In the genomic region with DNA sequence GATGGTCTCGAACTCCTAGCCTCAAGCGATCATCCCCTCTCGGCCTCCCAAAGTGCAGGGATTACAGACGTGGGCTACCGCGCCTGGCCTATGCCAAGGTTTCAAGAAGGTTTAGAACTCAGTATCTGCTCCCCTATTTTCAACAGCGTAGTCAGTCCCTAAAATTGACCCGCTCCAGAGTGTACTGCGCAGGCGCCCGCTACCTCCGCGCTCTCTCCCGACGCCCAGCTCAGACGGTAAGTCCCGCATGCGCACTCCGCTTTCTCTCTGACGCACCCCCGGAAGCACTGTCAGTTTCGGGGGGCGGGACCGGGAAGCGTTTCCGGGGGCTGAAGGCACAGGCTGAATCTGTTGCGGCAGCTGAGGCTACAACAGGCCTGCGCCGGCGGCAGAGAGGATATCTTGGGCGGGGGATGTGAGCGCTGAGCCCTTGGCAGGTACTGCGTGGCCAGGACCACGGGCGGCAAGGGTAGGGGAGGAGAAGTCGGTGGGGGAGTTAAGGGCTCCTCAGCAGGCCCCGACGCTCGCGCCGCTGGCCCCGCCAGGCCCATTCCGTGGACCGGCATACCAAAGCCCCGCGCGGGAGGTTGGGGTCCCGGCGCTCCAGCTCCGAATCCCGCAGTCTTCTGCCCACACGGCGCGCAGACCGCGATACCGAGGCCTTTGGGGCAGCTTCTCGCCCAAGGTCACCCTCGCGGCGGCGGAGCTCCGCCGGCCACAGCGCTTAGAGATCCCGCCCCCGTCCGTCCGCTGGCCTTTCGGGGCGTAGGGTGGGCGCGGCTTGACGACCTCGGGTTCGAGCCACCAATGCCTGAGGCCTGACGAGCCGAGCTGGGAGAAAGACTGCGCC, we compare ENCODE assay signal across 8 cellular contexts. TPM values are rescaled to one million over a fixed set of nuclear protein-coding genes. Genes with fewer than 3 reads are reported as not detected.
A peak's percentile ranks its signal among the peaks of the same experiment; 100 is the strongest.
DNase-seq lines count a peak whose midpoint lies in the region; ATAC-seq and TF ChIP-seq lines count a peak whose summit lies in the region.

A gene with protein sequence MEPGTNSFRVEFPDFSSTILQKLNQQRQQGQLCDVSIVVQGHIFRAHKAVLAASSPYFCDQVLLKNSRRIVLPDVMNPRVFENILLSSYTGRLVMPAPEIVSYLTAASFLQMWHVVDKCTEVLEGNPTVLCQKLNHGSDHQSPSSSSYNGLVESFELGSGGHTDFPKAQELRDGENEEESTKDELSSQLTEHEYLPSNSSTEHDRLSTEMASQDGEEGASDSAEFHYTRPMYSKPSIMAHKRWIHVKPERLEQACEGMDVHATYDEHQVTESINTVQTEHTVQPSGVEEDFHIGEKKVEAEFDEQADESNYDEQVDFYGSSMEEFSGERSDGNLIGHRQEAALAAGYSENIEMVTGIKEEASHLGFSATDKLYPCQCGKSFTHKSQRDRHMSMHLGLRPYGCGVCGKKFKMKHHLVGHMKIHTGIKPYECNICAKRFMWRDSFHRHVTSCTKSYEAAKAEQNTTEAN (plus strand): TSS at position 345 of the 850 bp plus-strand sequence. CDS start 27,470 bp downstream, outside the sequence.

- peaks cover 32% of the 10 kb centered on the region for H4K20me1 ChIP-seq in PC-9 (ENCODE audit: insufficient read depth)

- in situ Hi-C loops in KBM-7 (cut with MboI; ENCODE audit: low pct_unique_long_range_greater_than_20kb, low sequenced_read_pairs), result no loop called here

- H3K79me2 ChIP-seq in PC-9 (ENCODE audit: low read depth), result peaks cover 49% of the 10 kb centered on the region

- DNase-seq in DMS114 treated with DMSO at 0.1 percent for 48 hours (lab: John Stamatoyannopoulos, UW; ENCODE audit: unreplicated experiment) (peak; percentile 90), KBM-7 (peak; percentile 97), PC-9 (peak; percentile 88 to 98), activated T-cell treated with anti-CD3 and anti-CD28 coated beads for 48 hours (ENCODE audit: low read depth) (peak; percentile 97), epithelial cell of prostate (ENCODE audit: low read depth, low spot score) (peak; percentile 84), mucosa of descending colon (peak; percentile 98)
- peak; percentile 91 to 98 for DNase-seq in stimulated activated CD8-positive, alpha-beta memory T cell treated with anti-CD3 and anti-CD28 coated beads, Interleukin-4, amount 100 ng/mL, for 1 hour (ENCODE audit: low read depth in 2 of 2, low spot score in 1 of 2)

- H3K4me2 ChIP-seq in PC-9, result peak within 1 kb of the TSS; percentile 96

- intact Hi-C loops in PC-9 (cut with micrococcal nuclease; ENCODE audit: unreplicated experiment) (no loop called here), mucosa of descending colon (cut with DNase I, micrococcal nuclease) (no loop called here)

- H2AFZ ChIP-seq in PC-9, result peak within 1 kb of the TSS; percentile 93

- no peaks in the 10 kb centered on the region for H3K27me3 ChIP-seq in PC-9 (ENCODE audit: insufficient read depth, low read depth)

- ATAC-seq in GM21576 (IDR thresholded peaks at IDR 0.05; ENCODE audit: unreplicated experiment) (peak; percentile 65), mucosa of descending colon (peak; percentile 97)

- POLR2A ChIA-PET in PC-9 (lab: Charles Lee; ENCODE audit: unreplicated experiment), result interaction anchor here (0.5 to 0.7 kb wide), 4 partner anchors 43 to 1932 kb away, joined by 3 to 22 read pairs (median 6); no protein-coding TSS in a partner anchor

- TF ChIP-seq CTCF in PC-9 (conservative IDR thresholded peaks at IDR 0.05) (no peak), mucosa of descending colon (IDR thresholded peaks at IDR 0.05) (no peak)

- no TSS peak for BruUV-seq in PC-9 (replicated peaks; lab: Mats Ljungman, UMichigan)

- H3K4me3 ChIP-seq in PC-9, result peak within 1 kb of the TSS; percentile 80
- H3K4me3 ChIP-seq in mucosa of descending colon, result peak within 1 kb of the TSS; percentile 96

- H3K9me3 ChIP-seq in PC-9 (ENCODE audit: insufficient read depth, low read depth), result no peaks in the 10 kb centered on the region
- no peaks in the 10 kb centered on the region for H3K9me3 ChIP-seq in mucosa of descending colon

- H3K9me2 ChIP-seq in PC-9 (ENCODE audit: insufficient read depth), result no peaks in the 10 kb centered on the region

- H3K27ac ChIP-seq in PC-9 (peak within 1 kb of the TSS; percentile 87), epithelial cell of prostate (peak within 1 kb of the TSS; percentile 89)

- peaks cover 55% of the 10 kb centered on the region for H3K4me1 ChIP-seq in PC-9 (replicated peaks; ENCODE audit: insufficient read depth)
- peaks cover 15% of the 10 kb centered on the region for H3K4me1 ChIP-seq in mucosa of descending colon (ENCODE audit: low read depth)

- CTCF ChIA-PET in PC-9 (lab: Charles Lee), result interaction anchor here (0.6 to 1.0 kb wide), 4 partner anchors 23 to 443 kb away, joined by 3 to 5 read pairs (median 4); a partner anchor contains a TSS

- H3K36me3 ChIP-seq in PC-9 (ENCODE audit: low read depth), result peaks cover 8% of the 10 kb centered on the region; the same call in 1 of the 2 replicates
- H3K36me3 ChIP-seq in mucosa of descending colon (ENCODE audit: low read depth), result no peaks in the 10 kb centered on the region

- peaks cover 41% of the 10 kb centered on the region for H3F3A ChIP-seq in PC-9 (ENCODE audit: insufficient read depth, low read depth)

RNA-seq across cellular contexts. Expression of the gene that starts here (rescaled TPM):
- total RNA-seq in PC-9 (2021), result 12.1 and 18.4 TPM in 2 replicates
- 10 to 100 TPM; 18.8 to 24.0 (median 21.7) TPM for total RNA-seq in mucosa of descending colon

Comparison
In these comparisons a context has a peak if more than half of its experiments do, and no peak if none do; other contexts are left out.
1. Peak in every context shown above with its lines: DNase-seq, ATAC-seq, H3K4me3 ChIP-seq and H3K27ac ChIP-seq.